9 cellular contexts compared by ENCODE assay signal in the genomic region with DNA sequence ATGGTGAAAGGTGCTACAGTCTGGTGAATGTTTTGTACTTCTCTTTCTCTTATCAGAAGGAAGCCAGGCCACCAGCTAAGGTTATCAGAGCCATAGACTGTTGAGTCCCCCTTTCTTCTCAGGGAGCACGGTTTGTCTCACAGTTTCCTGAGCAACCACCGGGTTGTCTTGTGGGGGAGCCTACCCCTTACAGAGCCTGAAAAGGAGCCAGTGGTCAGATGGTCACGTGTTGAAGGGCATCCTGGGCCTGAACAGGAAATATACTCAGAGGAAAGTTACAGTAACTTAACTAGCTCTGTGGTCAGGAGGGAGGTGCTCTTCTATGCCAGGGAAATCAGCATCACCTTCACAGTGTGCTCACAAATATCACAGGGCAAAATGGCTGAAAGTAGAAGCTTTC. TPM values are rescaled to one million over a fixed set of nuclear protein-coding genes. Genes with fewer than 3 reads are reported as not detected.
DNase-seq lines count a peak whose midpoint lies in the region; ATAC-seq and TF ChIP-seq lines count a peak whose summit lies in the region.
"Had no signal": no experiment of that assay in that cellular context is flagged by ENCODE, and none has a peak within 500 bp of the region (broad histone marks: within the 10 kb centered on the region; RNA-seq: fewer than 3 reads in every experiment).

No MANE protein-coding gene starts in this region.

- H3K36me3 ChIP-seq in Caco-2 (ENCODE audit: control insufficient read depth, insufficient read depth, low read length) (no peaks in the 10 kb centered on the region), A673 (ENCODE audit: insufficient read depth, low read length, poor library complexity, severe bottlenecking) (no peaks in the 10 kb centered on the region)

- H3K27ac Mint-ChIP-seq in Caco-2 (ENCODE audit: unreplicated experiment) = no peak overlapping the region

- peak; percentile 7 for DNase-seq in EH (ENCODE audit: low read depth)
- DNase-seq in KBM-7 = peak; percentile 5
- peak; percentile 82 for DNase-seq in activated effector memory CD4-positive, alpha-beta T cell treated with anti-CD3 and anti-CD28 coated beads, Interleukin-2, amount 50 U/mL, for 16 hours
- DNase-seq in stimulated activated CD8-positive, alpha-beta memory T cell treated with anti-CD3 and anti-CD28 coated beads, Interleukin-2, amount 100 ng/mL, for 48 hours (ENCODE audit: low read depth in 2 of 2) = peak; percentile 23 to 43
- no peak for DNase-seq in Caco-2
- DNase-seq in HT-29 (ENCODE audit: low spot score) = no peak
- no peak for DNase-seq in A673 (ENCODE audit: low spot score)

- H3K4me1 Mint-ChIP-seq in Caco-2 (ENCODE audit: low read depth, unreplicated experiment) = peaks cover 38% of the 10 kb centered on the region

- BruUV-seq in Caco-2 (replicated peaks; lab: Mats Ljungman, UMichigan) = no TSS peak
- BruUV-seq in A673 (replicated peaks; lab: Mats Ljungman, UMichigan) = no TSS peak

- POLR2A ChIA-PET in Caco-2 (lab: Charles Lee) = no interaction called here
- POLR2A ChIA-PET in A673 (lab: Charles Lee; ENCODE audit: low non-redundant PET) = no interaction called here

- CTCF ChIA-PET in Caco-2 (lab: Charles Lee) = no interaction called here
- CTCF ChIA-PET in A673 (lab: Charles Lee) = no interaction called here

- H3K27ac ChIP-seq in A673 (ENCODE audit: low read depth, low read length, poor library complexity, severe bottlenecking) = no peak overlapping the region

- no peak for TF ChIP-seq CTCF in Caco-2 (IDR thresholded peaks at IDR 0.05; ENCODE audit: insufficient read depth in 1 of 2, low read depth in 1 of 2, low read length in 1 of 2, severe bottlenecking in 1 of 2, unreplicated experiment in 1 of 2)
- no peak for TF ChIP-seq CTCF in A673 (conservative IDR thresholded peaks at IDR 0.05; ENCODE audit: low read depth, low read length)

- peak; percentile 53 for ATAC-seq in GM21526 (IDR thresholded peaks at IDR 0.05; ENCODE audit: low FRiP score, unreplicated experiment)

- intact Hi-C loops in Caco-2 (cut with micrococcal nuclease; ENCODE audit: unreplicated experiment) = no loop called here
- intact Hi-C loops in A673 (cut with micrococcal nuclease; ENCODE audit: unreplicated experiment) = no loop called here

- no peaks in the 10 kb centered on the region for H3K27me3 Mint-ChIP-seq in Caco-2 (ENCODE audit: insufficient read depth, unreplicated experiment)

- no peaks in the 10 kb centered on the region for H3K27me3 ChIP-seq in Caco-2 (replicated peaks; ENCODE audit: control insufficient read depth, insufficient read depth, low read length)
- H3K27me3 ChIP-seq in A673 (replicated peaks; ENCODE audit: insufficient read depth, low read depth, low read length, poor library complexity) = peaks cover 3% of the 10 kb centered on the region

- peaks cover 25% of the 10 kb centered on the region for H3K9me3 Mint-ChIP-seq in Caco-2 (ENCODE audit: unreplicated experiment)

- peaks cover 32% of the 10 kb centered on the region for H3K4me1 ChIP-seq in Caco-2
- no peaks in the 10 kb centered on the region for H3K4me1 ChIP-seq in A673 (ENCODE audit: insufficient read depth, low read length, poor library complexity, severe bottlenecking)

- no peaks in the 10 kb centered on the region for H3K36me3 Mint-ChIP-seq in Caco-2 (ENCODE audit: insufficient read depth, unreplicated experiment)

- in situ Hi-C loops in KBM-7 (cut with MboI; ENCODE audit: low pct_unique_long_range_greater_than_20kb, low sequenced_read_pairs) = no loop called here

- H3K9me3 ChIP-seq in Caco-2 = no peaks in the 10 kb centered on the region
- H3K9me3 ChIP-seq in A673 (ENCODE audit: low read depth, low read length, poor library complexity, severe bottlenecking) = no peaks in the 10 kb centered on the region

- no peak overlapping the region for H3K4me3 Mint-ChIP-seq in Caco-2 (ENCODE audit: unreplicated experiment)

- no peak overlapping the region for H3K4me3 ChIP-seq in Caco-2 (ENCODE audit: low read depth, low read length)
- no peak overlapping the region for H3K4me3 ChIP-seq in A673 (ENCODE audit: low read depth, low read length, poor library complexity, severe bottlenecking)
- H3K4me3 ChIP-seq: skin epidermis had no signal

RNA-seq across cellular contexts. Expression of gene CD28, which starts 11.6 kb away (rescaled TPM):
- total RNA-seq in Caco-2 (2022) (0.30 and 0.84 TPM in 2 replicates), A673 (2021) (not detected in 2 replicates)
- total RNA-seq in HT-29 (2014; rRNA removed; shearing (Covaris generic)) = not detected in 2 replicates

Comparison
In these comparisons a context has a peak if more than half of its experiments do, and no peak if none do; other contexts are left out.
1. DNase-seq: peak in EH (single experiment), KBM-7 (single experiment), activated effector memory CD4-positive, alpha-beta T cell treated with anti-CD3 and anti-CD28 coated beads, Interleukin-2, amount 50 U/mL, for 16 hours (single experiment) and stimulated activated CD8-positive, alpha-beta memory T cell treated with anti-CD3 and anti-CD28 coated beads, Interleukin-2, amount 100 ng/mL, for 48 hours (2 of 2); none in Caco-2 (0 of 2), HT-29 (single experiment) and A673 (single experiment).